ENCODE assay signal across 11 cellular contexts in the genomic region with DNA sequence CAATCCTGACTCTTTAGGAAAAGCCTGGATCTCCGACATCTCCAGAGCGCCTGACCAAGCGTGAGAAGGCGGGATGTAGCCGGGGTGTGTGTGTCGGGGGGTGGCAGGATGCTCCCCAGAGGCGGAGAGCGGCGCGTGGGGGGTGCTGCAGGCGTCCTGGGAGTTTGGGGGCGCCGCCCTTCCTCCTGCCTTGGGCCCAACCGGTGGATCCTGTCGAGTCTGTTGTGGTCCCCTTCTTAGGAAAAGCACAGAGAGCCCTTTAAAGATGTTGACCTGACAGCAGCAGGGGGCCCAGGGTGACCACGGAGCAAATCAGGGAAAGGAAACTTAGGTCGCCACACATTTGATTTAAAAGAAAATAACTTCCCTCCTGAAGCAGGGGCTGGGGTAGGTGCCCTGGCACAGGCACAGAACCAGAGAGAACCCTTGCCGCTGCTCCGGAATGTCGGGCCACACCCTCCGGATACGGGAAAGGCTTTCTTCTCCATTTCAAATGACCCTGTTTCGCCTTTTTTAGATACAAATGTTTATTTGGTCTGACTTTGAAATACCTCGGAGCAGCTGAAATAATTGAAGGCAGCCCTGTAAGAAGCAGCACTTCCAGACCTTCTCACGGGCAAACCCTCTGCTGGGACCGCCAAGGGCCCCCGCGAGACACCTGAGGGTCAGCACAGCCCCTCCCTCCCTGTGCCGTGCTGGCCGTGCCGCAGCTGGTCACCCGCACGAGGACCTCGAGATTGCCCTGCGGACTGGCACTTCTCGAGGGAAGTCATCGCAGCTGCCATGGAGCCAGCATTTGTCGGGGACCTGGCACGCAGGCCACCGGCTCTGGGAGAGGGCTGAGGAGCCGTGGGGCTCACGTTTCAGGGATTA.
DNase-seq lines count a peak whose midpoint lies in the region; ATAC-seq and TF ChIP-seq lines count a peak whose summit lies in the region.
"Had no signal": no experiment of that assay in that cellular context is flagged by ENCODE, and none has a peak within 500 bp of the region (broad histone marks: within the 10 kb centered on the region; RNA-seq: fewer than 3 reads in every experiment).

No MANE protein-coding gene starts in this region.

- H3K9ac ChIP-seq in iPS-15b (ENCODE audit: low read depth, low read length) = no peak overlapping the region

- no peak overlapping the region for H3K4me3 ChIP-seq in H7 (ENCODE audit: insufficient read depth, low read depth, low read length)
- H3K4me3 ChIP-seq in iPS-15b (ENCODE audit: low read depth, low read length) = peak overlapping the region; percentile 8

- TF ChIP-seq CTCF in activated B cell treated with CpG ODN at 0.5 μM for 24 hours (IDR thresholded peaks at IDR 0.05) (no peak), type B pancreatic cell (conservative IDR thresholded peaks at IDR 0.05) (no peak)
- TF ChIP-seq CTCF in activated CD8-positive, alpha-beta T cell treated with anti-CD3 and anti-CD28 coated beads for 36 hours (IDR thresholded peaks at IDR 0.05) = no peak

- H3K9me3 ChIP-seq in iPS-15b (ENCODE audit: control insufficient read depth, insufficient read depth, low read length) = no peaks in the 10 kb centered on the region
- H3K9me3 ChIP-seq: sigmoid colon had no signal

- H3K36me3 Mint-ChIP-seq in activated B cell treated with CpG ODN at 0.5 μM for 24 hours (ENCODE audit: low read depth) = peaks cover 42% of the 10 kb centered on the region
- peaks cover 25% of the 10 kb centered on the region for H3K36me3 Mint-ChIP-seq in stimulated activated memory B cell treated with anti-CD40 and anti-IgM and Interleukin-4, amounts not matched to agents 10 μg/mL and 1 μg/mL and 100 μg/mL, for 72 hours
- H3K36me3 Mint-ChIP-seq in activated CD8-positive, alpha-beta T cell treated with anti-CD3 and anti-CD28 coated beads for 36 hours (ENCODE audit: low read depth) = no peaks in the 10 kb centered on the region
- H3K36me3 Mint-ChIP-seq in type B pancreatic cell = no peaks in the 10 kb centered on the region

- peaks cover 10% of the 10 kb centered on the region for H3K4me1 ChIP-seq in iPS-15b (ENCODE audit: control insufficient read depth, insufficient read depth, low read length)

- POLR2A ChIA-PET in activated B cell treated with CpG ODN at 0.5 μM for 24 hours (lab: Charles Lee) = interaction anchor here (0.7 to 2.2 kb wide), 5 partner anchors 9 to 103 kb away, joined by 3 to 12 read pairs (median 8); a partner anchor contains a TSS
- POLR2A ChIA-PET in activated CD8-positive, alpha-beta T cell treated with anti-CD3 and anti-CD28 coated beads for 36 hours (lab: Charles Lee) = no interaction called here

- peaks cover 78% of the 10 kb centered on the region for H3K4me1 Mint-ChIP-seq in activated B cell treated with CpG ODN at 0.5 μM for 24 hours
- H3K4me1 Mint-ChIP-seq in stimulated activated memory B cell treated with anti-CD40 and anti-IgM and Interleukin-4, amounts not matched to agents 10 μg/mL and 1 μg/mL and 100 μg/mL, for 72 hours = peaks cover 54% of the 10 kb centered on the region
- H3K4me1 Mint-ChIP-seq in activated CD8-positive, alpha-beta T cell treated with anti-CD3 and anti-CD28 coated beads for 36 hours (ENCODE audit: low read depth) = peaks cover 4% of the 10 kb centered on the region
- peaks cover 14% of the 10 kb centered on the region for H3K4me1 Mint-ChIP-seq in type B pancreatic cell (ENCODE audit: unreplicated experiment)

- H3K27me3 ChIP-seq in H7 (ENCODE audit: control insufficient read depth, insufficient read depth, low read length) = no peaks in the 10 kb centered on the region
- H3K27me3 ChIP-seq in iPS-15b (ENCODE audit: control insufficient read depth, insufficient read depth, low read length) = peaks cover 13% of the 10 kb centered on the region
- H3K27me3 ChIP-seq: sigmoid colon had no signal

- DNase-seq in H7 (peak; percentile 53), activated B cell treated with CpG ODN at 0.5 μM for 24 hours (no peak), type B pancreatic cell (ENCODE audit: extremely low spot score, unreplicated experiment) (no peak)
- DNase-seq in activated CD8-positive, alpha-beta T cell treated with anti-CD3 and anti-CD28 coated beads for 36 hours = no peak
- no peak for DNase-seq in activated CD8-positive, alpha-beta memory T cell treated with anti-CD3 and anti-CD28 coated beads for 24 hours
- DNase-seq: activated CD4-positive, alpha-beta T cell treated with anti-CD3 and anti-CD28 coated beads, Interleukin-2, amount 50 U/mL, for 48 hours; EL; sigmoid colon had no signal

- H3K27ac Mint-ChIP-seq in activated B cell treated with CpG ODN at 0.5 μM for 24 hours = peak overlapping the region; percentile 67
- peak overlapping the region; percentile 69 for H3K27ac Mint-ChIP-seq in stimulated activated memory B cell treated with anti-CD40 and anti-IgM and Interleukin-4, amounts not matched to agents 10 μg/mL and 1 μg/mL and 100 μg/mL, for 72 hours
- H3K27ac Mint-ChIP-seq in activated CD8-positive, alpha-beta T cell treated with anti-CD3 and anti-CD28 coated beads for 36 hours = no peak overlapping the region
- H3K27ac Mint-ChIP-seq in type B pancreatic cell = no peak overlapping the region

- H3K9me3 Mint-ChIP-seq in activated B cell treated with CpG ODN at 0.5 μM for 24 hours (no peaks in the 10 kb centered on the region), type B pancreatic cell (no peaks in the 10 kb centered on the region)
- H3K9me3 Mint-ChIP-seq in stimulated activated memory B cell treated with anti-CD40 and anti-IgM and Interleukin-4, amounts not matched to agents 10 μg/mL and 1 μg/mL and 100 μg/mL, for 72 hours = no peaks in the 10 kb centered on the region
- no peaks in the 10 kb centered on the region for H3K9me3 Mint-ChIP-seq in activated CD8-positive, alpha-beta T cell treated with anti-CD3 and anti-CD28 coated beads for 36 hours

- CTCF ChIA-PET in activated B cell treated with CpG ODN at 0.5 μM for 24 hours (lab: Charles Lee) = interaction anchor here (1.3 kb wide), 1 partner anchor 8 kb away, joined by 6 read pairs; no protein-coding TSS in a partner anchor
- CTCF ChIA-PET in activated CD8-positive, alpha-beta T cell treated with anti-CD3 and anti-CD28 coated beads for 36 hours (lab: Charles Lee) = no interaction called here

- ATAC-seq in activated B cell treated with CpG ODN at 0.5 μM for 24 hours (ENCODE audit: low read depth) = no peak
- no peak for ATAC-seq in stimulated activated memory B cell treated with anti-CD40 and anti-IgM and Interleukin-4, amounts not matched to agents 10 μg/mL and 1 μg/mL and 100 μg/mL, for 72 hours
- ATAC-seq in activated CD8-positive, alpha-beta T cell treated with anti-CD3 and anti-CD28 coated beads for 36 hours = no peak
- ATAC-seq: left lobe of liver had no signal

- intact Hi-C loops in activated B cell treated with CpG ODN at 0.5 μM for 24 hours (cut with micrococcal nuclease) = loop anchor here (1.0 kb wide), 1 partner anchor 7 kb away; no protein-coding TSS in a partner anchor
- intact Hi-C loops in activated CD8-positive, alpha-beta T cell treated with anti-CD3 and anti-CD28 coated beads for 36 hours (cut with micrococcal nuclease) = no loop called here

- H3K36me3 ChIP-seq in H7 (replicated peaks; ENCODE audit: control insufficient read depth, insufficient read depth, low read length) = no peaks in the 10 kb centered on the region
- no peaks in the 10 kb centered on the region for H3K36me3 ChIP-seq in iPS-15b (ENCODE audit: control insufficient read depth, insufficient read depth, low read length)
- H3K36me3 ChIP-seq: sigmoid colon had no signal

- H3K4me3 Mint-ChIP-seq in activated B cell treated with CpG ODN at 0.5 μM for 24 hours = no peak overlapping the region
- peak overlapping the region; percentile 29 for H3K4me3 Mint-ChIP-seq in stimulated activated memory B cell treated with anti-CD40 and anti-IgM and Interleukin-4, amounts not matched to agents 10 μg/mL and 1 μg/mL and 100 μg/mL, for 72 hours
- H3K4me3 Mint-ChIP-seq in activated CD8-positive, alpha-beta T cell treated with anti-CD3 and anti-CD28 coated beads for 36 hours = no peak overlapping the region
- H3K4me3 Mint-ChIP-seq in type B pancreatic cell = no peak overlapping the region

- H3K27me3 Mint-ChIP-seq in activated B cell treated with CpG ODN at 0.5 μM for 24 hours (no peaks in the 10 kb centered on the region), type B pancreatic cell (peaks cover 15% of the 10 kb centered on the region)
- no peaks in the 10 kb centered on the region for H3K27me3 Mint-ChIP-seq in stimulated activated memory B cell treated with anti-CD40 and anti-IgM and Interleukin-4, amounts not matched to agents 10 μg/mL and 1 μg/mL and 100 μg/mL, for 72 hours
- H3K27me3 Mint-ChIP-seq in activated CD8-positive, alpha-beta T cell treated with anti-CD3 and anti-CD28 coated beads for 36 hours = no peaks in the 10 kb centered on the region

Comparison
In these comparisons a context has a peak if more than half of its experiments do, and no peak if none do; other contexts are left out.
1. H3K27ac Mint-ChIP-seq: peak in activated B cell treated with CpG ODN at 0.5 μM for 24 hours (single experiment) and stimulated activated memory B cell treated with anti-CD40 and anti-IgM and Interleukin-4, amounts not matched to agents 10 μg/mL and 1 μg/mL and 100 μg/mL, for 72 hours (single experiment); none in activated CD8-positive, alpha-beta T cell treated with anti-CD3 and anti-CD28 coated beads for 36 hours (single experiment) and type B pancreatic cell (single experiment).